In genomic region chr7:155961241-155962190, GRCh38 we compare ENCODE assay signal across 9 cellular contexts.
DNase-seq lines count a peak whose midpoint lies in the region; ATAC-seq, FAIRE-seq and TF ChIP-seq lines count a peak whose summit lies in the region.
"Had no signal": no experiment of that assay in that cellular context is flagged by ENCODE, and none has a peak within 500 bp of the region (broad histone marks: within the 10 kb centered on the region; RNA-seq: fewer than 3 reads in every experiment).

No MANE protein-coding gene starts in this region.

- H3K4me1 ChIP-seq in SJSA1 (replicated peaks), result peaks cover 35% of the 10 kb centered on the region
- no peaks in the 10 kb centered on the region for H3K4me1 ChIP-seq in uterus

- H3K27ac ChIP-seq in SJSA1 (peak overlapping the region; percentile 47), uterus (no peak overlapping the region)

- peak; percentile 27 for ATAC-seq in activated CD4-positive, alpha-beta T cell treated with anti-CD3 and anti-CD28 coated beads for 36 hours

- H3K4me3 Mint-ChIP-seq in activated CD4-positive, alpha-beta T cell treated with anti-CD3 and anti-CD28 coated beads for 36 hours, result no peak overlapping the region
- H3K4me3 Mint-ChIP-seq: B cell had no signal

- H3K36me3 Mint-ChIP-seq in activated CD4-positive, alpha-beta T cell treated with anti-CD3 and anti-CD28 coated beads for 36 hours (ENCODE audit: low read depth), result no peaks in the 10 kb centered on the region

- H3K9me3 ChIP-seq in SJSA1 (replicated peaks) (no peaks in the 10 kb centered on the region), uterus (no peaks in the 10 kb centered on the region)

- DNase-seq in activated CD4-positive, alpha-beta T cell treated with anti-CD3 and anti-CD28 coated beads for 36 hours, result peak; percentile 68
- DNase-seq in activated CD4-positive, alpha-beta T cell treated with anti-CD3 and anti-CD28 coated beads for 1 hour, result no peak
- peak in 1 of 2 experiments; percentile 35 for DNase-seq in SJSA1 (ENCODE audit: low read depth in 1 of 2, low spot score in 2 of 2)
- DNase-seq in iris pigment epithelial cell (ENCODE audit: low read depth), result peak; percentile 66
- DNase-seq in stimulated activated CD4-positive, alpha-beta T cell treated with anti-CD3 and anti-CD28 coated beads, Interleukin-4, amount 100 ng/mL, for 24 hours, result peak; percentile 30
- no peak for DNase-seq in uterus
- no peak for DNase-seq in foreskin melanocyte
- no peak for DNase-seq in GM19239 (ENCODE audit: insufficient read length, low spot score)

- H3K27me3 ChIP-seq in SJSA1 (replicated peaks), result no peaks in the 10 kb centered on the region
- no peaks in the 10 kb centered on the region for H3K27me3 ChIP-seq in uterus

- CTCF ChIA-PET in activated CD4-positive, alpha-beta T cell treated with anti-CD3 and anti-CD28 coated beads for 36 hours (lab: Charles Lee), result interaction anchor here (0.8 kb wide), 1 partner anchor 36 kb away, joined by 3 read pairs; no protein-coding TSS in a partner anchor

- H3K27me3 Mint-ChIP-seq in activated CD4-positive, alpha-beta T cell treated with anti-CD3 and anti-CD28 coated beads for 36 hours, result peaks cover 18% of the 10 kb centered on the region

- no peak for TF ChIP-seq POLR2A in uterus (IDR thresholded peaks at IDR 0.05)

- peaks cover 28% of the 10 kb centered on the region for H3K4me1 Mint-ChIP-seq in activated CD4-positive, alpha-beta T cell treated with anti-CD3 and anti-CD28 coated beads for 36 hours
- H3K4me1 Mint-ChIP-seq: B cell had no signal

- TF ChIP-seq CTCF in uterus (IDR thresholded peaks at IDR 0.05), result no peak

- intact Hi-C loops in activated CD4-positive, alpha-beta T cell treated with anti-CD3 and anti-CD28 coated beads for 36 hours (cut with DNase I, micrococcal nuclease), result loop anchor here (1.0 to 10.0 kb wide), 7 partner anchors 15 to 1533 kb away; partner anchors contain the start of gene RBM33 (in 1 of the 2)
- intact Hi-C loops in uterus (cut with DNase I; ENCODE audit: low total_unique reads), result no loop called here

- H3K9me3 Mint-ChIP-seq in activated CD4-positive, alpha-beta T cell treated with anti-CD3 and anti-CD28 coated beads for 36 hours (ENCODE audit: low read depth), result no peaks in the 10 kb centered on the region

- no peaks in the 10 kb centered on the region for H3K36me3 ChIP-seq in SJSA1
- H3K36me3 ChIP-seq in uterus, result no peaks in the 10 kb centered on the region

- peak overlapping the region; percentile 14 for H3K27ac Mint-ChIP-seq in activated CD4-positive, alpha-beta T cell treated with anti-CD3 and anti-CD28 coated beads for 36 hours
- H3K27ac Mint-ChIP-seq: B cell had no signal

- POLR2A ChIA-PET in activated CD4-positive, alpha-beta T cell treated with anti-CD3 and anti-CD28 coated beads for 36 hours (lab: Charles Lee), result no interaction called here

- no peak for FAIRE-seq in GM19239 (lab: Jason Lieb, UNC)

- H3K4me3 ChIP-seq in SJSA1 (peak overlapping the region; percentile 3; the same call in 1 of the 2 replicates), uterus (no peak overlapping the region)

Comparison
In these comparisons a context has a peak if more than half of its experiments do, and no peak if none do; other contexts are left out.
1. DNase-seq: peak in activated CD4-positive, alpha-beta T cell treated with anti-CD3 and anti-CD28 coated beads for 36 hours (single experiment), iris pigment epithelial cell (single experiment) and stimulated activated CD4-positive, alpha-beta T cell treated with anti-CD3 and anti-CD28 coated beads, Interleukin-4, amount 100 ng/mL, for 24 hours (single experiment); none in activated CD4-positive, alpha-beta T cell treated with anti-CD3 and anti-CD28 coated beads for 1 hour (single experiment), uterus (0 of 2), foreskin melanocyte (single experiment) and GM19239 (single experiment).